18 cellular contexts compared by ENCODE assay signal in the genomic region with DNA sequence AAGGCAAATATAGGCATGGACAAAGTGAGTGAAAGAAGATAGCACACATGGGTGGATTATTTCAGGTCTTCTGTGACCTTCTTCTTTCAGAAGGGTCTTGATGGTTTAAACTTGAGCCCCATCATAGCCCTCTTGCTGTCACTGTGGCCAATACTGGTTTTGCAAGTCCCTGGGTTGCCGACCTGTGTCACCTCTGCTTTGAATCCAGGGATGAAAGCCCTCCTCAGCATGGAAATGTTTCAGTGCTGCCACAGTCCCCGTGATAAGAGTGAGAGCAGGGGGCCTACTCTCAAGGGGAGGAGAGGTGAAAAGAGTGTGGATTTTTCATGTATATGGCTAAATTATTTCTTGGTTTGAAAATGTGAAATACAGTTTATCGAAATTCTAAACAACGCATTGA.
"Had no signal": no experiment of that assay in that cellular context is flagged by ENCODE, and none has a peak within 500 bp of the region (broad histone marks: within the 10 kb centered on the region; RNA-seq: fewer than 3 reads in every experiment).

No MANE protein-coding gene starts in this region.

- H3K4me3 Mint-ChIP-seq: dendritic cell treated with granulocyte-macrophage colony-stimulating factor and Interleukin-4, amounts not matched to agents 40 ng/mL and 50 ng/mL, for 4 days; naive thymus-derived CD4-positive, alpha-beta T cell; stimulated activated naive B cell treated with anti-CD40 and anti-IgM and Interleukin-4, amounts not matched to agents 10 μg/mL and 1 μg/mL and 100 μg/mL, for 72 hours; stimulated activated naive CD8-positive, alpha-beta T cell treated with anti-CD3 and anti-CD28 coated beads, Interleukin-15, amount 100 ng/mL, for 72 hours; type B pancreatic cell had no signal

- DNase-seq: cerebellar nuclear complex; foreskin melanocyte; head of caudate nucleus; hippocampal formation; left colon; mesendoderm; naive thymus-derived CD4-positive, alpha-beta T cell; ovary; spleen; stimulated activated CD4-positive, alpha-beta T cell treated with anti-CD3 and anti-CD28 coated beads, Interleukin-15, amount 100 ng/mL, for 24 hours; stimulated activated CD4-positive, alpha-beta T cell treated with anti-CD3 and anti-CD28 coated beads, Interleukin-1b, Interleukin-23, amount 100 ng/mL, for 48 hours; stimulated activated CD4-positive, alpha-beta T cell treated with anti-CD3 and anti-CD28 coated beads, Interleukin-4, amount 100 ng/mL, for 24 hours; stimulated activated naive B cell treated with anti-CD40 and anti-IgM and Interleukin-4, amounts not matched to agents 10 μg/mL and 1 μg/mL and 100 μg/mL, for 72 hours; stimulated activated naive CD8-positive, alpha-beta T cell treated with anti-CD3 and anti-CD28 coated beads, Interleukin-15, amount 100 ng/mL, for 72 hours had no signal

- ATAC-seq: left colon; naive thymus-derived CD4-positive, alpha-beta T cell; sciatic nerve; stimulated activated naive B cell treated with anti-CD40 and anti-IgM and Interleukin-4, amounts not matched to agents 10 μg/mL and 1 μg/mL and 100 μg/mL, for 72 hours; stimulated activated naive CD8-positive, alpha-beta T cell treated with anti-CD3 and anti-CD28 coated beads, Interleukin-15, amount 100 ng/mL, for 72 hours had no signal

- H3K9me3 ChIP-seq: ovary, spleen had no signal

- H3K27me3 Mint-ChIP-seq: dendritic cell treated with granulocyte-macrophage colony-stimulating factor and Interleukin-4, amounts not matched to agents 40 ng/mL and 50 ng/mL, for 4 days; naive thymus-derived CD4-positive, alpha-beta T cell; progenitor cell of endocrine pancreas; stimulated activated naive B cell treated with anti-CD40 and anti-IgM and Interleukin-4, amounts not matched to agents 10 μg/mL and 1 μg/mL and 100 μg/mL, for 72 hours; stimulated activated naive CD8-positive, alpha-beta T cell treated with anti-CD3 and anti-CD28 coated beads, Interleukin-15, amount 100 ng/mL, for 72 hours; type B pancreatic cell had no signal

- H3K27ac ChIP-seq: ovary had no signal

- H3K27ac Mint-ChIP-seq: dendritic cell treated with granulocyte-macrophage colony-stimulating factor and Interleukin-4, amounts not matched to agents 40 ng/mL and 50 ng/mL, for 4 days; naive thymus-derived CD4-positive, alpha-beta T cell; progenitor cell of endocrine pancreas; stimulated activated naive B cell treated with anti-CD40 and anti-IgM and Interleukin-4, amounts not matched to agents 10 μg/mL and 1 μg/mL and 100 μg/mL, for 72 hours; stimulated activated naive CD8-positive, alpha-beta T cell treated with anti-CD3 and anti-CD28 coated beads, Interleukin-15, amount 100 ng/mL, for 72 hours; type B pancreatic cell had no signal

- H3K4me1 Mint-ChIP-seq: stimulated activated naive B cell treated with anti-CD40 and anti-IgM and Interleukin-4, amounts not matched to agents 10 μg/mL and 1 μg/mL and 100 μg/mL, for 72 hours; stimulated activated naive CD8-positive, alpha-beta T cell treated with anti-CD3 and anti-CD28 coated beads, Interleukin-15, amount 100 ng/mL, for 72 hours had no signal

- H3K9me3 Mint-ChIP-seq: dendritic cell treated with granulocyte-macrophage colony-stimulating factor and Interleukin-4, amounts not matched to agents 40 ng/mL and 50 ng/mL, for 4 days; naive thymus-derived CD4-positive, alpha-beta T cell; stimulated activated naive B cell treated with anti-CD40 and anti-IgM and Interleukin-4, amounts not matched to agents 10 μg/mL and 1 μg/mL and 100 μg/mL, for 72 hours; stimulated activated naive CD8-positive, alpha-beta T cell treated with anti-CD3 and anti-CD28 coated beads, Interleukin-15, amount 100 ng/mL, for 72 hours; type B pancreatic cell had no signal
